ENCODE assay signal across 8 cellular contexts in the genomic region with DNA sequence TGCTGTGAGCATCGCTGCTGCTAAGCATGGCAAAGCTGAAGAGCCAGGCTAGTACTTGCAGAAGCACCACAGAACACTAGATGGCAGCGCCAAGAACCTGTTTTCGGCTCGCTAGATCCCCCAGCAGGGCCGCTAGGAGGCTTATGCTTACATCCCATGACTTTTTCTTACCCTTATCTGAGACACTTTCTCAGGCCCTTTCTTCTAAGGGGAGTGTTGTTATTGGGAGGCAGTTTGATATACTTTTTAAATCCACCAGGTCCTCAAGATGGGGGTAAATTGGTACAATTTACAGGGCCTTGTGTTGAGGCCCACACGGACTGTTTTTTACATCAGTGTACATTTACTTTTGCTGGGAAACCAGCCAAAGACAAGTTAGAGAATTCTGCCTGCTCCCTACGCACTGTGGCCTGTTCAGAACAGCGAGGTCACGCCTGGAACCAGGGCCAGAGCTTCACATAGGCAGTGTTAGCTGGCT. TPM values are rescaled to one million over a fixed set of nuclear protein-coding genes. Genes with fewer than 3 reads are reported as not detected.
DNase-seq lines count a peak whose midpoint lies in the region; ATAC-seq, FAIRE-seq and TF ChIP-seq lines count a peak whose summit lies in the region.

No MANE protein-coding gene starts in this region.

- RAD21 ChIA-PET in GM12878 (lab: Charles Lee; ENCODE audit: unreplicated experiment), result interaction anchor here (1.1 to 3.4 kb wide), 5 partner anchors 84 to 291 kb away, joined by 3 to 13 read pairs (median 5); a partner anchor contains a TSS

- TF ChIP-seq EP300 in Ishikawa (IDR thresholded peaks at IDR 0.05; ENCODE audit: borderline replicate concordance), result no peak
- TF ChIP-seq EP300 in GM12878 (IDR thresholded peaks at IDR 0.05; ENCODE audit: borderline replicate concordance in 1 of 2, control insufficient read depth in 1 of 2, low read depth in 2 of 2, low read length in 2 of 2), result no peak

- no peaks in the 10 kb centered on the region; the same call in 1 of the 2 replicates for H4K20me1 ChIP-seq in GM12878 (ENCODE audit: control insufficient read depth, insufficient read depth)

- peaks cover 6 to 15% of the 10 kb centered on the region in 2 donors for H3K27me3 Mint-ChIP-seq in T-cell

- no peak overlapping the region for H3K27ac Mint-ChIP-seq in T-cell

- BruUV-seq in GM12878 (replicated peaks; lab: Mats Ljungman, UMichigan), result no TSS peak

- no peak overlapping the region for H3K27ac ChIP-seq in GM12878 (ENCODE audit: control insufficient read depth, insufficient read depth)

- no peak for TF ChIP-seq POLR2A in GM12878 (IDR thresholded peaks at IDR 0.05; ENCODE audit: low read depth, low read length)

- H3K4me3 ChIP-seq in GM06990 (replicated peaks; ENCODE audit: low read depth, low read length) (no peak overlapping the region), GM12878 (no peak overlapping the region)

- no peaks in the 10 kb centered on the region for H3K27me3 ChIP-seq in GM06990 (replicated peaks; ENCODE audit: control insufficient read depth, insufficient read depth, low read length)
- H3K27me3 ChIP-seq in GM12878 (replicated peaks in 1 of 2; ENCODE audit: control insufficient read depth in 2 of 2, insufficient read depth in 2 of 2, low read length in 1 of 2), result no peaks in the 10 kb centered on the region

- WGBS in GM12878 (ENCODE audit: insufficient coverage, insufficient replicate concordance, low lambda C conversion rate, missing lambda C conversion rate), result 33% methylated on average over 9 of the region's 9 CpGs

- TF ChIP-seq RAD21 in Ishikawa (IDR thresholded peaks at IDR 0.05; ENCODE audit: low read depth), result peak; percentile 51; the same call in 1 of the 2 replicates
- TF ChIP-seq RAD21 in GM12878 (IDR thresholded peaks at IDR 0.05; ENCODE audit: insufficient read depth, low read depth, low read length), result peak; percentile 84

- H3K36me3 Mint-ChIP-seq in T-cell, result no peaks in the 10 kb centered on the region

- POLR2A ChIA-PET in T-cell (lab: Charles Lee) (no interaction called here), GM12878 (lab: Charles Lee) (no interaction called here)

- in situ Hi-C loops in GM12878 (cut with MboI), result loop anchor here (5.0 kb wide), 1 partner anchor 202 kb away; no protein-coding TSS in a partner anchor

- H3K9me3 Mint-ChIP-seq in T-cell, result no peaks in the 10 kb centered on the region

- H3K4me1 ChIP-seq in GM12878 (ENCODE audit: control insufficient read depth, insufficient read depth, low read length), result no peaks in the 10 kb centered on the region; the same call in 1 of the 2 replicates

- H3K4me3 Mint-ChIP-seq in T-cell, result no peak overlapping the region

- peaks cover 6 to 11% (median 7%) of the 10 kb centered on the region in 3 donors for H3K4me1 Mint-ChIP-seq in T-cell

- intact Hi-C loops in GM12878 (cut with micrococcal nuclease; ENCODE audit: unreplicated experiment), result loop anchor here (1.0 to 2.0 kb wide), 3 partner anchors 112 to 290 kb away; a partner anchor contains a TSS

- DNase-seq in GM06990 (ENCODE audit: extremely low read depth, insufficient read length), result peak; percentile 37
- DNase-seq in T-cell, result peak; percentile 12 to 65 (median 49)
- peak; percentile 23 for DNase-seq in GM12878 (ENCODE audit: low read depth, low spot score)
- peak; percentile 76 for DNase-seq in iPS-NIHi7 (ENCODE audit: extremely low spot score)
- DNase-seq in stimulated activated CD4-positive, alpha-beta T cell treated with anti-CD3 and anti-CD28 coated beads, Interleukin-12 subunit alpha, Interleukin-12 subunit beta, amount 100 ng/mL, for 48 hours (ENCODE audit: low read depth in 2 of 3, low spot score in 1 of 3), result peak; percentile 35 to 41 (median 38)
- DNase-seq in cortex of kidney (lab: John Stamatoyannopoulos, UW), result no peak

- TF ChIP-seq CTCF in GM06990 (IDR thresholded peaks at IDR 0.05; ENCODE audit: insufficient read depth, low read length, poor library complexity, severe bottlenecking) (peak; percentile 95), GM12878 (IDR thresholded peaks at IDR 0.05 in 2 of 3, conservative IDR thresholded peaks at IDR 0.05 in 1 of 3; ENCODE audit: control insufficient read depth in 2 of 3, extremely low read depth in 1 of 3, insufficient read depth in 1 of 3, low read depth in 3 of 3, low read length in 3 of 3) (peak; percentile 80 to 94 (median 87))

- no peak overlapping the region for H3K4me2 ChIP-seq in GM12878 (ENCODE audit: control insufficient read depth, insufficient read depth)

- H3K9me3 ChIP-seq in GM12878 (replicated peaks; ENCODE audit: control insufficient read depth, insufficient read depth, low read length), result no peaks in the 10 kb centered on the region

- no peak overlapping the region for H3K9ac ChIP-seq in GM12878 (ENCODE audit: control insufficient read depth, insufficient read depth, low read length)

- CTCF ChIA-PET in T-cell (lab: Charles Lee), result interaction anchor here (0.6 to 1.6 kb wide), 9 partner anchors 8 to 721 kb away, joined by 3 to 5 read pairs (median 4); a partner anchor contains a TSS
- CTCF ChIA-PET in GM12878 (lab: Yijun Ruan, JAX), result interaction anchor here (0.5 to 3.9 kb wide), 23 partner anchors 8 to 291 kb away, joined by 3 to 23 read pairs (median 4); a partner anchor contains a TSS

- no peaks in the 10 kb centered on the region for H3K36me3 ChIP-seq in GM06990 (ENCODE audit: control insufficient read depth, insufficient read depth, low read length)
- peaks cover 0 to 2% of the 10 kb centered on the region in 2 experiments; a peak in 1 of 4 replicates for H3K36me3 ChIP-seq in GM12878 (ENCODE audit: control insufficient read depth in 2 of 2, insufficient read depth in 2 of 2, low read length in 1 of 2)

- H3K79me2 ChIP-seq in GM12878 (ENCODE audit: control insufficient read depth, insufficient read depth, low read length), result no peaks in the 10 kb centered on the region

- FAIRE-seq in GM12878 (lab: Jason Lieb, UNC), result peak; percentile 95

- SMC1A ChIA-PET in GM12878 (lab: Charles Lee; ENCODE audit: uncharacterized antibody, unreplicated experiment), result interaction anchor here (0.6 to 4.6 kb wide), 12 partner anchors 78 to 630 kb away, joined by 3 to 21 read pairs (median 4); a partner anchor contains a TSS

- ATAC-seq in GM21619 (IDR thresholded peaks at IDR 0.05; ENCODE audit: unreplicated experiment) (peak; percentile 82), T-cell (replicated peaks in 1 of 4) (peak; percentile 78 to 90 (median 88)), GM12878 (peak; percentile 98)

- H2AFZ ChIP-seq in GM12878 (ENCODE audit: control insufficient read depth, low read depth, low read length), result no peak overlapping the region; the same call in 1 of the 2 replicates

RNA-seq across cellular contexts. Expression of a gene that starts 4.0 kb away (rescaled TPM):
- total RNA-seq in T-cell (under 1 TPM in 2 of 5 donors, not detected in 3; 0.13 to 0.14 TPM), GM12878 (2014; rRNA removed) (4.5 and 6.4 TPM in 2 replicates), GM12878 (2014; rRNA removed; fragmentation: Illumina TruSeq; extraction: Trizol) (5.1 and 5.6 TPM in 2 replicates), GM12878 (2021) (3.1 and 4.4 TPM in 2 replicates)
- 2.1 and 3.2 TPM in 2 replicates for total RNA-seq in GM12878 (2013; cell fraction: nucleolus; rRNA removed)
- polyA plus RNA-seq in GM12878 (2011; ENCODE audit: low read depth), result 2.0 TPM
- polyA plus RNA-seq in GM12878 (2011; rRNA removed) (1.4 and 1.6 TPM in 2 replicates), GM12878 (2014; fragmentation: Illumina TruSeq; extraction: Trizol) (6.8 and 8.1 TPM in 2 replicates), GM12878 (2014; fragmentation: Nextera tagmentation; extraction: Ambion mirVana) (1 to 10 TPM; 4.0 to 4.1 TPM), GM12878 (2014; rRNA removed) (3.7 and 4.6 TPM in 2 replicates), GM12878 (2016; fragmentation: Nextera tagmentation; extraction: Ambion mirVana) (1 to 10 TPM; 3.6 to 4.3 TPM)
- 0.62 and 0.72 TPM in 2 replicates for polyA plus RNA-seq in GM12878 (2011; cell fraction: cytosol; rRNA removed)
- 0.31 and 0.52 TPM in 2 replicates for polyA plus RNA-seq in GM12878 (2011; cell fraction: nucleus; rRNA removed)
- polyA plus RNA-seq in GM12878 (2012), result 2.2 and 3.5 TPM in 2 replicates
- 0.80 and 0.82 TPM in 2 replicates for polyA minus RNA-seq in GM12878 (2011; rRNA and poly(A)+ RNA removed)
- 0.40 TPM in 1 of 2 replicates, not detected in the other for polyA minus RNA-seq in GM12878 (2011; cell fraction: cytosol; rRNA and poly(A)+ RNA removed)
- 0.12 and 0.29 TPM in 2 replicates for polyA minus RNA-seq in GM12878 (2011; cell fraction: nucleus; rRNA and poly(A)+ RNA removed)

RNA-seq across cellular contexts. Expression of a gene that starts 19.7 kb away (rescaled TPM):
- total RNA-seq in T-cell (not detected), GM12878 (2014; rRNA removed) (not detected in 2 replicates), GM12878 (2014; rRNA removed; fragmentation: Illumina TruSeq; extraction: Trizol) (not detected in 2 replicates), GM12878 (2021) (not detected in 2 replicates)
- not detected in 2 replicates for total RNA-seq in GM12878 (2013; cell fraction: nucleolus; rRNA removed)
- polyA plus RNA-seq in GM12878 (2011; ENCODE audit: low read depth), result not detected
- polyA plus RNA-seq in GM12878 (2011; rRNA removed) (not detected in 2 replicates), GM12878 (2014; fragmentation: Illumina TruSeq; extraction: Trizol) (not detected in 2 replicates), GM12878 (2014; fragmentation: Nextera tagmentation; extraction: Ambion mirVana) (under 1 TPM in 1 of 2 experiments, not detected in 1; 0.07 TPM), GM12878 (2014; rRNA removed) (not detected in 2 replicates), GM12878 (2016; fragmentation: Nextera tagmentation; extraction: Ambion mirVana) (not detected)
- polyA plus RNA-seq in GM12878 (2011; cell fraction: cytosol; rRNA removed), result not detected in 2 replicates
- polyA plus RNA-seq in GM12878 (2011; cell fraction: nucleus; rRNA removed), result not detected in 2 replicates
- polyA plus RNA-seq in GM12878 (2012), result not detected in 2 replicates
- not detected in 2 replicates for polyA minus RNA-seq in GM12878 (2011; rRNA and poly(A)+ RNA removed)
- polyA minus RNA-seq in GM12878 (2011; cell fraction: cytosol; rRNA and poly(A)+ RNA removed), result not detected in 2 replicates
- polyA minus RNA-seq in GM12878 (2011; cell fraction: nucleus; rRNA and poly(A)+ RNA removed), result not detected in 2 replicates

RNA-seq across cellular contexts. Expression of a gene that starts 24.4 kb away (rescaled TPM):
- 10 to 100 TPM in 3 of 5 donors, 1 to 10 TPM in 2; 7.4 to 13.5 (median 10.4) TPM for total RNA-seq in T-cell
- total RNA-seq in GM12878 (2013; cell fraction: nucleolus; rRNA removed), result 36.6 and 39.5 TPM in 2 replicates
- total RNA-seq in GM12878 (2014; rRNA removed), result 21.0 and 31.6 TPM in 2 replicates
- 27.5 and 29.2 TPM in 2 replicates for total RNA-seq in GM12878 (2014; rRNA removed; fragmentation: Illumina TruSeq; extraction: Trizol)
- total RNA-seq in GM12878 (2021), result 16.7 and 18.1 TPM in 2 replicates
- polyA plus RNA-seq in GM12878 (2011; ENCODE audit: low read depth), result 20.2 TPM
- 51.4 and 68.7 TPM in 2 replicates for polyA plus RNA-seq in GM12878 (2011; rRNA removed)
- polyA plus RNA-seq in GM12878 (2011; cell fraction: cytosol; rRNA removed), result 19.2 and 27.7 TPM in 2 replicates
- polyA plus RNA-seq in GM12878 (2011; cell fraction: nucleus; rRNA removed), result 52.1 and 65.9 TPM in 2 replicates
- polyA plus RNA-seq in GM12878 (2012), result 19.1 and 21.1 TPM in 2 replicates
- 29.0 and 37.0 TPM in 2 replicates for polyA plus RNA-seq in GM12878 (2014; fragmentation: Illumina TruSeq; extraction: Trizol)
- 10 to 100 TPM; 22.0 to 33.6 TPM for polyA plus RNA-seq in GM12878 (2014; fragmentation: Nextera tagmentation; extraction: Ambion mirVana)
- 16.4 and 19.9 TPM in 2 replicates for polyA plus RNA-seq in GM12878 (2014; rRNA removed)
- 10 to 100 TPM; 16.9 to 19.7 TPM for polyA plus RNA-seq in GM12878 (2016; fragmentation: Nextera tagmentation; extraction: Ambion mirVana)
- 32.7 and 36.4 TPM in 2 replicates for polyA minus RNA-seq in GM12878 (2011; rRNA and poly(A)+ RNA removed)
- 6.4 and 7.1 TPM in 2 replicates for polyA minus RNA-seq in GM12878 (2011; cell fraction: cytosol; rRNA and poly(A)+ RNA removed)
- polyA minus RNA-seq in GM12878 (2011; cell fraction: nucleus; rRNA and poly(A)+ RNA removed), result 8.7 and 12.1 TPM in 2 replicates

RNA-seq across cellular contexts. Expression of a gene that starts 52.1 kb away (rescaled TPM):
- total RNA-seq in T-cell (under 1 TPM in 2 of 5 donors, not detected in 3; 0.25 to 0.26 TPM), GM12878 (2014; rRNA removed) (0.17 and 0.44 TPM in 2 replicates), GM12878 (2014; rRNA removed; fragmentation: Illumina TruSeq; extraction: Trizol) (0.40 and 0.46 TPM in 2 replicates), GM12878 (2021) (0.19 and 0.28 TPM in 2 replicates)
- 27.6 and 31.6 TPM in 2 replicates for total RNA-seq in GM12878 (2013; cell fraction: nucleolus; rRNA removed)
- polyA plus RNA-seq in GM12878 (2011; ENCODE audit: low read depth), result not detected
- polyA plus RNA-seq in GM12878 (2011; rRNA removed) (0.13 and 0.29 TPM in 2 replicates), GM12878 (2014; fragmentation: Illumina TruSeq; extraction: Trizol) (0.06 and 0.19 TPM in 2 replicates), GM12878 (2014; fragmentation: Nextera tagmentation; extraction: Ambion mirVana) (not detected), GM12878 (2014; rRNA removed) (0.10 and 0.15 TPM in 2 replicates), GM12878 (2016; fragmentation: Nextera tagmentation; extraction: Ambion mirVana) (not detected)
- polyA plus RNA-seq in GM12878 (2011; cell fraction: cytosol; rRNA removed), result not detected in 2 replicates
- 1.4 and 1.9 TPM in 2 replicates for polyA plus RNA-seq in GM12878 (2011; cell fraction: nucleus; rRNA removed)
- not detected in 2 replicates for polyA plus RNA-seq in GM12878 (2012)
- 9.1 and 13.9 TPM in 2 replicates for polyA minus RNA-seq in GM12878 (2011; rRNA and poly(A)+ RNA removed)
- polyA minus RNA-seq in GM12878 (2011; cell fraction: cytosol; rRNA and poly(A)+ RNA removed), result not detected in 2 replicates
- polyA minus RNA-seq in GM12878 (2011; cell fraction: nucleus; rRNA and poly(A)+ RNA removed), result 6.6 and 8.3 TPM in 2 replicates
